27 cellular contexts compared by ENCODE assay signal in the genomic region with DNA sequence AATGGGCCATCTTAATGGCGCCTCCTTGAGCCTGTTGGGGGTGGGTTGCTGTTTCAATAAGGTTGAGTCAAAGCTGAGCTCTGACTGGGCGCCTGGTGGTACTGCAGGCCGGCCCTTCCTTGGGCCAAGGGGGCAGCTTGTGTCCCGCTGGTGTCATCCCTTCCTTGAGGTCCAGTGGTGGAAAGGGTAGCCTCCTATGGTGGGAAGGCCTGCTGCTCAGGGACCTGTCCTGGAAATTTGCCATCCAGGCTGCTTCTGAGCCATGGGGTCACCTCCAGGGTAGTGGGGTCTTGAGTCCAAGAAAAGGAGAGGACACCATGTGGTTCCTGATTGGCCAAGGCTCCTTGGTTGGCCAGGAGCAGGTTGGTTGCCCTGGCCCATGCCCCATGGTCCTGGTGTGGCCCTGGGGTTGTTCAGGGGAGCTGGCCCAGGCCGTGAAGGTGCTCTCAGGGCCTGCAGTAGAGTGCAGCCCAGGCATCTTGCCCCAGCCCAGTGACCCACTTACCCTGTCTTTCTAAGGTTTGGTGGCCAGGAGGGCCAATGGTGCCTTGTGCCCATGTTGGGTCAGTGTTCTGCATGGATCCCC.
DNase-seq lines count a peak whose midpoint lies in the region; ATAC-seq and TF ChIP-seq lines count a peak whose summit lies in the region.
"Had no signal": no experiment of that assay in that cellular context is flagged by ENCODE, and none has a peak within 500 bp of the region (broad histone marks: within the 10 kb centered on the region; RNA-seq: fewer than 3 reads in every experiment).

No MANE protein-coding gene starts in this region.

- H3K27ac ChIP-seq in smooth muscle cell (ENCODE audit: low read depth) (no peak overlapping the region), testis (no peak overlapping the region)
- H3K27ac ChIP-seq: body of pancreas, neutrophil, WERI-Rb-1 had no signal

- 67% methylated on average over 5 of the region's 5 CpGs for WGBS in smooth muscle cell (ENCODE audit: low lambda C conversion rate)
- 60 to 72% methylated on average over 2 to 5 of the region's 5 CpGs for WGBS in testis, 2 donors

- H2AFZ ChIP-seq in smooth muscle cell (ENCODE audit: low read depth): no peak overlapping the region

- CTCF ChIA-PET in activated B cell treated with CpG ODN at 0.5 μM for 24 hours (lab: Charles Lee): no interaction called here

- H3K9me3 Mint-ChIP-seq in CD14-positive monocyte (peaks cover 47 to 87% (median 71%) of the 10 kb centered on the region in 7 donors), activated B cell treated with CpG ODN at 0.5 μM for 24 hours (peaks cover 9% of the 10 kb centered on the region), progenitor cell of endocrine pancreas (ENCODE audit: low read depth) (peaks cover 30% of the 10 kb centered on the region)

- H4K20me1 ChIP-seq in smooth muscle cell (ENCODE audit: low read depth): no peaks in the 10 kb centered on the region

- H3K4me2 ChIP-seq in smooth muscle cell: no peak overlapping the region

- no peak for TF ChIP-seq POLR2A in testis (IDR thresholded peaks at IDR 0.05)

- no peaks in the 10 kb centered on the region for H3K4me1 Mint-ChIP-seq in CD14-positive monocyte
- H3K4me1 Mint-ChIP-seq in activated B cell treated with CpG ODN at 0.5 μM for 24 hours: no peaks in the 10 kb centered on the region
- H3K4me1 Mint-ChIP-seq in progenitor cell of endocrine pancreas (ENCODE audit: low read depth): no peaks in the 10 kb centered on the region
- H3K4me1 Mint-ChIP-seq: IgD-negative memory B cell had no signal

- H3K4me1 ChIP-seq in smooth muscle cell (ENCODE audit: low read depth) (no peaks in the 10 kb centered on the region), testis (no peaks in the 10 kb centered on the region)
- H3K4me1 ChIP-seq: body of pancreas had no signal

- peaks cover 4% of the 10 kb centered on the region for H3K9me3 ChIP-seq in smooth muscle cell (replicated peaks; ENCODE audit: low read depth)
- no peaks in the 10 kb centered on the region for H3K9me3 ChIP-seq in testis
- H3K9me3 ChIP-seq: body of pancreas had no signal

- no peaks in the 10 kb centered on the region for H3K79me2 ChIP-seq in smooth muscle cell (ENCODE audit: low read depth)

- no peaks in the 10 kb centered on the region for H3K36me3 ChIP-seq in smooth muscle cell (ENCODE audit: low read depth)
- no peaks in the 10 kb centered on the region for H3K36me3 ChIP-seq in testis (ENCODE audit: low read depth, missing control alignments)
- H3K36me3 ChIP-seq: neutrophil, WERI-Rb-1 had no signal

- intact Hi-C loops in CD14-positive monocyte (cut with micrococcal nuclease): no loop called here
- intact Hi-C loops in activated B cell treated with CpG ODN at 0.5 μM for 24 hours (cut with micrococcal nuclease): no loop called here
- intact Hi-C loops in testis (cut with DNase I; ENCODE audit: low total_unique reads): no loop called here

- no peak for ATAC-seq in activated B cell treated with CpG ODN at 0.5 μM for 24 hours (ENCODE audit: low read depth)
- ATAC-seq: body of pancreas; effector memory CD8-positive, alpha-beta T cell had no signal

- H3K27me3 ChIP-seq in smooth muscle cell (ENCODE audit: low read depth): no peaks in the 10 kb centered on the region
- H3K27me3 ChIP-seq in testis: no peaks in the 10 kb centered on the region
- H3K27me3 ChIP-seq: body of pancreas, neutrophil had no signal

- H3K27me3 Mint-ChIP-seq in CD14-positive monocyte (ENCODE audit: low read depth in 3 of 3) (peaks cover 0 to 3% (median 2%) of the 10 kb centered on the region in 3 donors), activated B cell treated with CpG ODN at 0.5 μM for 24 hours (no peaks in the 10 kb centered on the region), progenitor cell of endocrine pancreas (no peaks in the 10 kb centered on the region)
- H3K27me3 Mint-ChIP-seq: CD4-positive, alpha-beta T cell; effector memory CD8-positive, alpha-beta T cell; IgD-negative memory B cell had no signal

- TF ChIP-seq CTCF in CD14-positive monocyte (IDR thresholded peaks at IDR 0.05) (no peak), activated B cell treated with CpG ODN at 0.5 μM for 24 hours (IDR thresholded peaks at IDR 0.05) (no peak), progenitor cell of endocrine pancreas (IDR thresholded peaks at IDR 0.05; ENCODE audit: unreplicated experiment) (no peak), smooth muscle cell (IDR thresholded peaks at IDR 0.05; ENCODE audit: borderline replicate concordance, insufficient read depth, poor library complexity, severe bottlenecking) (no peak), testis (IDR thresholded peaks at IDR 0.05) (no peak)

- POLR2A ChIA-PET in activated B cell treated with CpG ODN at 0.5 μM for 24 hours (lab: Charles Lee): no interaction called here

- no peaks in the 10 kb centered on the region for H3F3A ChIP-seq in smooth muscle cell (ENCODE audit: low read depth)

- no peak overlapping the region for H3K9ac ChIP-seq in smooth muscle cell (ENCODE audit: low read depth)

- H3K36me3 Mint-ChIP-seq in CD14-positive monocyte (no peaks in the 10 kb centered on the region), activated B cell treated with CpG ODN at 0.5 μM for 24 hours (ENCODE audit: low read depth) (no peaks in the 10 kb centered on the region), progenitor cell of endocrine pancreas (ENCODE audit: insufficient read depth) (peaks cover 3% of the 10 kb centered on the region)
- H3K36me3 Mint-ChIP-seq: IgD-negative memory B cell had no signal

- H3K4me3 Mint-ChIP-seq in CD14-positive monocyte: no peak overlapping the region
- no peak overlapping the region for H3K4me3 Mint-ChIP-seq in activated B cell treated with CpG ODN at 0.5 μM for 24 hours
- no peak overlapping the region for H3K4me3 Mint-ChIP-seq in progenitor cell of endocrine pancreas (ENCODE audit: low read depth)
- H3K4me3 Mint-ChIP-seq: CD4-positive, alpha-beta T cell; effector memory CD8-positive, alpha-beta T cell; HFFc6 had no signal

- no peak overlapping the region for H3K4me3 ChIP-seq in smooth muscle cell
- no peak overlapping the region for H3K4me3 ChIP-seq in testis
- H3K4me3 ChIP-seq: body of pancreas, lung had no signal

- H3K27ac Mint-ChIP-seq in CD14-positive monocyte: no peak overlapping the region
- no peak overlapping the region for H3K27ac Mint-ChIP-seq in activated B cell treated with CpG ODN at 0.5 μM for 24 hours
- H3K27ac Mint-ChIP-seq in progenitor cell of endocrine pancreas: no peak overlapping the region
- H3K27ac Mint-ChIP-seq: CD4-positive, alpha-beta T cell; effector memory CD8-positive, alpha-beta T cell; HFFc6; IgD-negative memory B cell had no signal

- DNase-seq in CD14-positive monocyte (ENCODE audit: low spot score): peak; percentile 44
- peak; percentile 11 for DNase-seq in activated B cell treated with CpG ODN at 0.5 μM for 24 hours
- peak; percentile 36 for DNase-seq in islet precursor cell
- DNase-seq in progenitor cell of endocrine pancreas (ENCODE audit: low spot score, unreplicated experiment): peak; percentile 5
- DNase-seq in smooth muscle cell (lab: John Stamatoyannopoulos, UW; ENCODE audit: unreplicated experiment): no peak
- no peak for DNase-seq in activated naive CD4-positive, alpha-beta T cell treated with anti-CD3 and anti-CD28 coated beads, Interleukin-2, amount 50 U/mL, for 16 hours
- no peak for DNase-seq in testis
- DNase-seq: activated gamma-delta T cell; activated T-cell treated with anti-CD3 and anti-CD28 coated beads for 4 hours; effector memory CD8-positive, alpha-beta T cell; EL; foreskin fibroblast; HFFc6; NCI-H1105 treated with DMSO at 0.1 percent for 48 hours; NCI-H2081; NCI-H446; retina; stimulated activated CD4-positive, alpha-beta T cell treated with anti-CD3 and anti-CD28 coated beads, Interleukin-12 subunit alpha, Interleukin-12 subunit beta, amount 100 ng/mL, for 4 hours; stimulated activated CD4-positive, alpha-beta T cell treated with anti-CD3 and anti-CD28 coated beads, Interleukin-4, amount 100 ng/mL, for 4 hours; stimulated activated naive CD4-positive, alpha-beta T cell; T-helper 9 cell; WERI-Rb-1 had no signal

Comparison
In these comparisons a context has a peak if more than half of its experiments do, and no peak if none do; other contexts are left out.
1. DNase-seq: peak in CD14-positive monocyte (single experiment), activated B cell treated with CpG ODN at 0.5 μM for 24 hours (single experiment), islet precursor cell (single experiment) and progenitor cell of endocrine pancreas (single experiment); none in smooth muscle cell (single experiment), activated naive CD4-positive, alpha-beta T cell treated with anti-CD3 and anti-CD28 coated beads, Interleukin-2, amount 50 U/mL, for 16 hours (single experiment) and testis (single experiment).